15 cellular contexts compared by ENCODE assay signal in the genomic region with DNA sequence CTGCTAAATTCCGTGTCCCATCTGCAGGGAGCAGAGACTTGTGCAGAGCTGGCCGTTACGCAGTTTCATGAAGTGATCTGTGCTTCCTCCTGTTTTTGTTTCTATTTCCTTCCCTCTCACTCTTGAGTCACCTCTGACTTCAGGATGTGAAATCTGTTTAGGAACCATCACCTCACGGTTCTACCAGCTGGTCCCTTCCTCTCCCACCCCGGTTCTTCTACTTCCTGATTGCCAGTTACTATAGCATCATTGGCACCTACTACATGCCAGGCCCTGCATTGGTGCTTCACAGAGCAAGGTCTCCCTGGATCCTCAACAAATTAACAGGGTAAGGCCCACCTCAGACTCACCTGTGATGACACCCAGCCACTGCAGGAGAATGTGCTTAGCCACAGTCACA. TPM values are rescaled to one million over a fixed set of nuclear protein-coding genes. Genes with fewer than 3 reads are reported as not detected.
A peak's percentile ranks its signal among the peaks of the same experiment; 100 is the strongest.
DNase-seq lines count a peak whose midpoint lies in the region; ATAC-seq and TF ChIP-seq lines count a peak whose summit lies in the region.
"Had no signal": no experiment of that assay in that cellular context is flagged by ENCODE, and none has a peak within 500 bp of the region (broad histone marks: within the 10 kb centered on the region; RNA-seq: fewer than 3 reads in every experiment).

No MANE protein-coding gene starts in this region.

- H3K27me3 Mint-ChIP-seq in activated CD4-positive, alpha-beta T cell treated with anti-CD3 and anti-CD28 coated beads, Interleukin-2, amount 10 ng/mL, durations not matched to agents 7 days and 5 days, result no peaks in the 10 kb centered on the region
- no peaks in the 10 kb centered on the region for H3K27me3 Mint-ChIP-seq in chondrocyte (ENCODE audit: low read depth)

- 12 to 26% (median 18%) methylated on average over 5 of the region's 5 CpGs for WGBS in spleen, 5 donors

- peaks cover 10 to 80% (median 35%) of the 10 kb centered on the region in 6 donors for H3K4me1 ChIP-seq in spleen
- H3K4me1 ChIP-seq: A549, neural progenitor cell had no signal

- H3K27ac ChIP-seq in spleen, result peak overlapping the region; percentile 30 to 85 (median 70)
- H3K27ac ChIP-seq: A549, neural progenitor cell, tibial artery had no signal

- TF ChIP-seq POLR2A in spleen (IDR thresholded peaks at IDR 0.05), result no peak

- H3K9me3 ChIP-seq in spleen, result no peaks in the 10 kb centered on the region
- H3K9me3 ChIP-seq: A549, SK-N-SH, tibial artery had no signal

- no peak for DNase-seq in activated CD4-positive, alpha-beta T cell treated with anti-CD3 and anti-CD28 coated beads, Interleukin-2, amount 10 ng/mL, durations not matched to agents 7 days and 5 days
- DNase-seq in activated CD4-positive, alpha-beta T cell treated with anti-CD3 and anti-CD28 coated beads, Interleukin-2, amount 50 U/mL, for 48 hours, result no peak
- DNase-seq in NOMO-1 (lab: John Stamatoyannopoulos, UW; ENCODE audit: unreplicated experiment in 2 of 2) (peak; percentile 22 to 69), chondrocyte (ENCODE audit: low spot score) (no peak), spleen (no peak), left colon (no peak), SHP77 (lab: John Stamatoyannopoulos, UW) (no peak)
- DNase-seq: amniotic stem cell, DMS153, foreskin melanocyte, SK-N-SH, tibial artery had no signal

- peaks cover 27% of the 10 kb centered on the region for H3K4me1 Mint-ChIP-seq in activated CD4-positive, alpha-beta T cell treated with anti-CD3 and anti-CD28 coated beads, Interleukin-2, amount 10 ng/mL, durations not matched to agents 7 days and 5 days
- H3K4me1 Mint-ChIP-seq in chondrocyte (ENCODE audit: low read depth), result peaks cover 5% of the 10 kb centered on the region
- H3K4me1 Mint-ChIP-seq: neural progenitor cell had no signal

- H3K27ac Mint-ChIP-seq in activated CD4-positive, alpha-beta T cell treated with anti-CD3 and anti-CD28 coated beads, Interleukin-2, amount 10 ng/mL, durations not matched to agents 7 days and 5 days, result peak overlapping the region; percentile 78
- H3K27ac Mint-ChIP-seq in chondrocyte (ENCODE audit: unreplicated experiment), result peak overlapping the region; percentile 8
- H3K27ac Mint-ChIP-seq: neural progenitor cell had no signal

- CTCF ChIA-PET in activated CD4-positive, alpha-beta T cell treated with anti-CD3 and anti-CD28 coated beads, Interleukin-2, amount 10 ng/mL, durations not matched to agents 7 days and 5 days (lab: Charles Lee), result interaction anchor here (0.6 kb wide), 1 partner anchor 139 kb away, joined by 3 read pairs; no protein-coding TSS in a partner anchor

- H3K36me3 Mint-ChIP-seq in activated CD4-positive, alpha-beta T cell treated with anti-CD3 and anti-CD28 coated beads, Interleukin-2, amount 10 ng/mL, durations not matched to agents 7 days and 5 days (ENCODE audit: low read depth), result peaks cover 27% of the 10 kb centered on the region
- H3K36me3 Mint-ChIP-seq in chondrocyte (ENCODE audit: low read depth), result peaks cover 19% of the 10 kb centered on the region

- POLR2A ChIA-PET in activated CD4-positive, alpha-beta T cell treated with anti-CD3 and anti-CD28 coated beads, Interleukin-2, amount 10 ng/mL, durations not matched to agents 7 days and 5 days (lab: Charles Lee), result interaction anchor here (0.6 kb wide), 1 partner anchor 128 kb away, joined by 3 read pairs; no protein-coding TSS in a partner anchor

- no peaks in the 10 kb centered on the region for H3K9me3 Mint-ChIP-seq in activated CD4-positive, alpha-beta T cell treated with anti-CD3 and anti-CD28 coated beads, Interleukin-2, amount 10 ng/mL, durations not matched to agents 7 days and 5 days
- H3K9me3 Mint-ChIP-seq in chondrocyte (ENCODE audit: low read depth), result no peaks in the 10 kb centered on the region
- H3K9me3 Mint-ChIP-seq: neural progenitor cell had no signal

- intact Hi-C loops in spleen (cut with DNase I; ENCODE audit: low total_unique reads), result no loop called here
- intact Hi-C loops in left colon (cut with DNase I, micrococcal nuclease), result no loop called here

- H3K4me3 Mint-ChIP-seq in activated CD4-positive, alpha-beta T cell treated with anti-CD3 and anti-CD28 coated beads, Interleukin-2, amount 10 ng/mL, durations not matched to agents 7 days and 5 days, result peak overlapping the region; percentile 1
- no peak overlapping the region for H3K4me3 Mint-ChIP-seq in chondrocyte (ENCODE audit: unreplicated experiment)
- H3K4me3 Mint-ChIP-seq: neural progenitor cell had no signal

- H3K4me3 ChIP-seq in spleen, result peak overlapping the region in 1 of 8 donors; percentile 45
- H3K4me3 ChIP-seq: A549, neural progenitor cell, tibial artery had no signal

- peaks cover 0 to 100% (median 59%) of the 10 kb centered on the region in 6 donors for H3K36me3 ChIP-seq in spleen
- H3K36me3 ChIP-seq: neural progenitor cell had no signal

- TF ChIP-seq CTCF in chondrocyte (IDR thresholded peaks at IDR 0.05), result no peak
- TF ChIP-seq CTCF in spleen (IDR thresholded peaks at IDR 0.05 in 8 of 11, conservative IDR thresholded peaks at IDR 0.05 in 3 of 11), result no peak

- ATAC-seq in left colon (no peak), GM21786 (IDR thresholded peaks at IDR 0.05; ENCODE audit: unreplicated experiment) (no peak)
- ATAC-seq: A549 had no signal

- no peaks in the 10 kb centered on the region for H3K27me3 ChIP-seq in spleen (replicated peaks in 1 of 7)
- H3K27me3 ChIP-seq: neural progenitor cell, tibial artery had no signal

RNA-seq across cellular contexts. Expression of gene MAU2, which starts 8.6 kb away (rescaled TPM):
- 10 to 100 TPM; 71.9 to 81.4 TPM for total RNA-seq in activated CD4-positive, alpha-beta T cell treated with anti-CD3 and anti-CD28 coated beads, Interleukin-2, amount 10 ng/mL, durations not matched to agents 7 days and 5 days
- total RNA-seq in chondrocyte (41.7 to 54.0 TPM (median 45.4 TPM) in 3 replicates), spleen (100 to 1,000 TPM in 4 of 7 donors, 10 to 100 TPM in 3; 77.5 to 133 (median 103) TPM), left colon (10 to 100 TPM; 45.3 to 52.4 TPM)
- 10 to 100 TPM; 12.0 to 29.8 (median 17.7) TPM for polyA plus RNA-seq in spleen

RNA-seq across cellular contexts. Expression of gene SUGP1, which starts 8.9 kb away (rescaled TPM):
- 10 to 100 TPM; 70.8 to 73.1 TPM for total RNA-seq in activated CD4-positive, alpha-beta T cell treated with anti-CD3 and anti-CD28 coated beads, Interleukin-2, amount 10 ng/mL, durations not matched to agents 7 days and 5 days
- total RNA-seq in chondrocyte (40.7 to 50.1 TPM (median 45.0 TPM) in 3 replicates), spleen (10 to 100 TPM; 48.0 to 63.1 (median 52.8) TPM), left colon (10 to 100 TPM; 33.5 to 46.2 TPM)
- polyA plus RNA-seq in spleen, result 10 to 100 TPM; 29.3 to 53.2 (median 46.9) TPM

RNA-seq across cellular contexts. Expression of gene TM6SF2, which starts 56.1 kb away (rescaled TPM):
- total RNA-seq in activated CD4-positive, alpha-beta T cell treated with anti-CD3 and anti-CD28 coated beads, Interleukin-2, amount 10 ng/mL, durations not matched to agents 7 days and 5 days, result not detected
- total RNA-seq in chondrocyte, result 2.7 to 5.9 TPM (median 3.7 TPM) in 3 replicates
- total RNA-seq in spleen, result 1 to 10 TPM in 1 of 7 donors, under 1 TPM in 3, not detected in 3; 0.32 to 1.0 (median 0.58) TPM
- under 1 TPM; 0.15 to 0.23 (median 0.22) TPM for polyA plus RNA-seq in spleen
- total RNA-seq in left colon, result 10 to 100 TPM in 1 of 2 donors, 1 to 10 TPM in 1; 6.9 to 14.3 TPM

Comparison
In these comparisons a context has a peak if more than half of its experiments do, and no peak if none do; other contexts are left out.
1. DNase-seq: peak in NOMO-1 (2 of 2); none in activated CD4-positive, alpha-beta T cell treated with anti-CD3 and anti-CD28 coated beads, Interleukin-2, amount 10 ng/mL, durations not matched to agents 7 days and 5 days (single experiment), activated CD4-positive, alpha-beta T cell treated with anti-CD3 and anti-CD28 coated beads, Interleukin-2, amount 50 U/mL, for 48 hours (0 of 2), chondrocyte (single experiment), spleen (single experiment), left colon (0 of 2) and SHP77 (0 of 2).